In the genomic region with DNA sequence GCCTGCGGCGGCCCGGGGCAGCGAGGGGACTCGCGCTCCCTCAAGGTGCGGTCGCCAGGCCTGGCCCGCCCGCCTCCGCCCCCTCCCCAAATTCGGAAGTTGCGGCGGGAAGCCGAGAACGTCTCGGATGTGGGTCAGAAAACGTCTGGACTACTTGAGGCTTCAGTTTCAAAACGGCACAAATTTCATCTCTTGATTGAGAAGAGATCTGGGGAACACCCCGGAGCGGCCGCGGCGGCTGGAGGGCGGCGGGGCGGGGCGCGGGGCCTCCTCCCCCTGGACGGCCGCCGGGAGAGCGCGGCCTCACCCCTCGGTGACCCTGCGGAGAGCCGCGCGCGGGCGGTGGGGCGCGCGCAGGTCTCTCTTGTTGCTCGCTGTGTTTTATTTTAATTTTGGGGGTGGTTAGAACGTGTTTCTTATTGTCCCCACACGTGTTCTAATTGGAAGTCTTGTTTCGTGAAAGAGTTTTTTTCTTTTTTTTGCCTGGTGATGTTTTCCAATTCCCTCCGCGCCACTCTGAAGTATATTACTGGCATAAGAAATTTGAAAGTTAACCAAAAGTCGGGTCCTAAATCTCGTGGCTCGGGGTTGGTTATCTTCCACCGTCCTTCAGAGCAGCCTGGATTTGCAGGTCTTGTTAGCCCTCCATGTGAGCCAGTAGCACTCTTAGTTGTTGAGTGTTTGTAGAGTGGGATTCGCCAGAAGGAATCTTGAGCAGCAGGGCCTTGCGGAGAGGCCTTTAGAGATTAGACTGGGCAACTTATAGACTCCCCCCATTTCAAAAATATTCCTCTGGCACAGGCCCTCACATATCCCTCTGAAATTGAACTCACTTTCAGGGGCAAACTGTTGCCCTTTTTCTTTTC, we compare ENCODE assay signal across 8 cellular contexts. TPM values are rescaled to one million over a fixed set of nuclear protein-coding genes. Genes with fewer than 3 reads are reported as not detected.
DNase-seq lines count a peak whose midpoint lies in the region; ATAC-seq and TF ChIP-seq lines count a peak whose summit lies in the region.

No MANE protein-coding gene starts in this region.

- peaks cover 7% of the 10 kb centered on the region for H3K23me2 ChIP-seq in H9 (ENCODE audit: insufficient read length, low read depth, low read length, poor library complexity, severe bottlenecking)

- no peak overlapping the region for H3K4ac ChIP-seq in H9 (ENCODE audit: low read depth, low read length)

- H3K79me2 ChIP-seq in H9 (ENCODE audit: insufficient read depth, low read length): no peaks in the 10 kb centered on the region

- H3T11ph ChIP-seq in H9 (ENCODE audit: low read length): no peak overlapping the region

- H2BK15ac ChIP-seq in H9 (ENCODE audit: low read depth, low read length): no peak overlapping the region

- CTCF ChIA-PET in activated CD8-positive, alpha-beta T cell treated with anti-CD3 and anti-CD28 coated beads for 36 hours (lab: Charles Lee): interaction anchor here (1.6 kb wide), 1 partner anchor 174 kb away, joined by 4 read pairs; no protein-coding TSS in a partner anchor

- H3K14ac ChIP-seq in H9 (ENCODE audit: insufficient read depth, low read length): no peak overlapping the region

- H3K18ac ChIP-seq in H9 (ENCODE audit: insufficient read length, low read depth, low read length): no peak overlapping the region

- H3K4me1 Mint-ChIP-seq in H9: peaks cover 17 to 20% of the 10 kb centered on the region in 2 experiments
- peaks cover 31% of the 10 kb centered on the region for H3K4me1 Mint-ChIP-seq in activated CD8-positive, alpha-beta T cell treated with anti-CD3 and anti-CD28 coated beads for 36 hours (ENCODE audit: low read depth)

- no peaks in the 10 kb centered on the region for H3K27me3 ChIP-seq in BLaER1
- peaks cover 5% of the 10 kb centered on the region; the same call in 1 of the 2 replicates for H3K27me3 ChIP-seq in H9 (ENCODE audit: insufficient read depth, low read length)
- peaks cover 34% of the 10 kb centered on the region for H3K27me3 ChIP-seq in iPS-18a (ENCODE audit: control insufficient read depth, insufficient read depth, low read length)
- no peaks in the 10 kb centered on the region for H3K27me3 ChIP-seq in thymus (ENCODE audit: control insufficient read depth, insufficient read depth)

- H3K27ac Mint-ChIP-seq in H9: no peak overlapping the region
- peak overlapping the region; percentile 34 for H3K27ac Mint-ChIP-seq in activated CD8-positive, alpha-beta T cell treated with anti-CD3 and anti-CD28 coated beads for 36 hours

- H3K9ac ChIP-seq in BLaER1 (peak overlapping the region; percentile 85), H9 (ENCODE audit: extremely low read depth, insufficient read length, low read length) (no peak overlapping the region), iPS-18a (ENCODE audit: low read length) (no peak overlapping the region)

- no peak overlapping the region for H2BK20ac ChIP-seq in H9 (ENCODE audit: low read depth, low read length, poor library complexity, severe bottlenecking)

- no peak overlapping the region for H2AFZ ChIP-seq in H9 (ENCODE audit: low read length)

- intact Hi-C loops in activated CD8-positive, alpha-beta T cell treated with anti-CD3 and anti-CD28 coated beads for 36 hours (cut with micrococcal nuclease): no loop called here

- H3K9me3 Mint-ChIP-seq in H9: peaks cover 4 to 7% of the 10 kb centered on the region in 2 experiments; a peak in 4 of 5 replicates
- no peaks in the 10 kb centered on the region for H3K9me3 Mint-ChIP-seq in activated CD8-positive, alpha-beta T cell treated with anti-CD3 and anti-CD28 coated beads for 36 hours

- H3K36me3 Mint-ChIP-seq in H9 (ENCODE audit: insufficient read depth in 1 of 3, low read depth in 3 of 3): peaks cover 3 to 6% (median 3%) of the 10 kb centered on the region in 3 experiments; a peak in 5 of 7 replicates
- no peaks in the 10 kb centered on the region for H3K36me3 Mint-ChIP-seq in activated CD8-positive, alpha-beta T cell treated with anti-CD3 and anti-CD28 coated beads for 36 hours (ENCODE audit: low read depth)

- no peak overlapping the region for H3K56ac ChIP-seq in H9 (ENCODE audit: insufficient read length, low read depth, low read length)

- H2AK5ac ChIP-seq in H9 (ENCODE audit: insufficient read length, low read length): no peak overlapping the region

- peaks cover 22% of the 10 kb centered on the region for H3K27me3 Mint-ChIP-seq in H9 (ENCODE audit: low read depth)
- H3K27me3 Mint-ChIP-seq in activated CD8-positive, alpha-beta T cell treated with anti-CD3 and anti-CD28 coated beads for 36 hours: peaks cover 16% of the 10 kb centered on the region

- peaks cover 49% of the 10 kb centered on the region for H3K4me1 ChIP-seq in BLaER1
- no peaks in the 10 kb centered on the region for H3K4me1 ChIP-seq in H9 (ENCODE audit: insufficient read depth, low read length)
- peaks cover 4% of the 10 kb centered on the region for H3K4me1 ChIP-seq in iPS-18a (ENCODE audit: control insufficient read depth, low read depth, low read length)
- peaks cover 37% of the 10 kb centered on the region for H3K4me1 ChIP-seq in thymus (ENCODE audit: control insufficient read depth, insufficient read depth, low read length)

- no peak for DNase-seq in H9
- DNase-seq in activated CD8-positive, alpha-beta T cell treated with anti-CD3 and anti-CD28 coated beads for 36 hours: peak; percentile 38
- no peak for DNase-seq in omental fat pad (ENCODE audit: low spot score)

- no peak overlapping the region for H3K23ac ChIP-seq in H9 (ENCODE audit: insufficient read length, low read depth, low read length)

- H3K4me3 ChIP-seq in BLaER1: peak overlapping the region; percentile 91
- peak overlapping the region; percentile 46 for H3K4me3 ChIP-seq in iPS-18a (ENCODE audit: low read length)
- H3K4me3 ChIP-seq in thymus (ENCODE audit: low read length): peak overlapping the region; percentile 81

- H3K27ac ChIP-seq in BLaER1: peak overlapping the region; percentile 89
- no peak overlapping the region for H3K27ac ChIP-seq in H9 (ENCODE audit: insufficient read length, low read depth, low read length)
- no peak overlapping the region for H3K27ac ChIP-seq in iPS-18a (ENCODE audit: low read length)
- H3K27ac ChIP-seq in thymus (ENCODE audit: low read depth): peak overlapping the region; percentile 58

- H3K36me3 ChIP-seq in BLaER1 (peaks cover 12% of the 10 kb centered on the region), iPS-18a (ENCODE audit: control insufficient read depth, low read depth, low read length) (no peaks in the 10 kb centered on the region), thymus (ENCODE audit: control insufficient read depth, insufficient read depth) (no peaks in the 10 kb centered on the region)

- TF ChIP-seq CTCF in H9 (conservative IDR thresholded peaks at IDR 0.05) (no peak), omental fat pad (IDR thresholded peaks at IDR 0.05) (no peak)
- TF ChIP-seq CTCF in activated CD8-positive, alpha-beta T cell treated with anti-CD3 and anti-CD28 coated beads for 36 hours (IDR thresholded peaks at IDR 0.05): no peak

- H3K4me2 ChIP-seq in BLaER1 (peak overlapping the region; percentile 95), H9 (ENCODE audit: insufficient read depth, insufficient read length, low read length) (peak overlapping the region; percentile 57)

- peak overlapping the region; percentile 75 to 85 for H3K4me3 Mint-ChIP-seq in H9
- peak overlapping the region; percentile 71 for H3K4me3 Mint-ChIP-seq in activated CD8-positive, alpha-beta T cell treated with anti-CD3 and anti-CD28 coated beads for 36 hours

- no peak overlapping the region for H2BK120ac ChIP-seq in H9 (ENCODE audit: low read depth, low read length, poor library complexity, severe bottlenecking)

- H4K8ac ChIP-seq in H9 (replicated peaks; ENCODE audit: insufficient read length, low read depth, low read length): no peak overlapping the region

- H4K20me1 ChIP-seq in BLaER1 (peaks cover 57% of the 10 kb centered on the region), H9 (ENCODE audit: control insufficient read depth, insufficient read depth, insufficient read length) (no peaks in the 10 kb centered on the region)

- no peak overlapping the region for H2BK5ac ChIP-seq in H9 (ENCODE audit: insufficient read length, low read length)

- no peaks in the 10 kb centered on the region for H3K79me1 ChIP-seq in H9 (ENCODE audit: insufficient read depth, low read depth, low read length, poor library complexity, severe bottlenecking)

- no CpG with 5 or more reads among the region's 56 CpGs for WGBS in H9 (ENCODE audit: extremely low coverage, insufficient read length, low lambda C conversion rate)
- 6% methylated on average over 56 of the region's 56 CpGs for WGBS in thymus

- H4K91ac ChIP-seq in H9 (ENCODE audit: insufficient read length, low read depth, low read length): no peak overlapping the region

- no peak for ATAC-seq in activated CD8-positive, alpha-beta T cell treated with anti-CD3 and anti-CD28 coated beads for 36 hours
- ATAC-seq in omental fat pad (ENCODE audit: low FRiP score) (no peak), HG02610 (IDR thresholded peaks at IDR 0.05; ENCODE audit: unreplicated experiment) (no peak), HG03159 (IDR thresholded peaks at IDR 0.05; ENCODE audit: unreplicated experiment) (no peak)

- POLR2A ChIA-PET in activated CD8-positive, alpha-beta T cell treated with anti-CD3 and anti-CD28 coated beads for 36 hours (lab: Charles Lee): no interaction called here

- H4K5ac ChIP-seq in H9 (ENCODE audit: insufficient read length, low read depth, low read length): no peak overlapping the region

- no peak overlapping the region for H2BK12ac ChIP-seq in H9 (ENCODE audit: insufficient read length, low read depth, low read length)

- H3K9me3 ChIP-seq in BLaER1: peaks cover 22% of the 10 kb centered on the region
- H3K9me3 ChIP-seq in H9 (ENCODE audit: control insufficient read depth, low read depth, low read length): no peaks in the 10 kb centered on the region
- H3K9me3 ChIP-seq in iPS-18a (ENCODE audit: control insufficient read depth, low read depth, low read length): no peaks in the 10 kb centered on the region
- peaks cover 2% of the 10 kb centered on the region for H3K9me3 ChIP-seq in thymus (ENCODE audit: control insufficient read depth)

RNA-seq across cellular contexts. Expression of gene PCBP3, which starts 0.7 kb away (rescaled TPM):
- total RNA-seq in H9 (2021) (10.8 and 10.9 TPM in 2 replicates), omental fat pad (10 to 100 TPM in 3 of 4 donors, 1 to 10 TPM in 1; 1.1 to 26.8 (median 14.8) TPM)
- 1 to 10 TPM; 1.9 to 2.2 TPM for total RNA-seq in activated CD8-positive, alpha-beta T cell treated with anti-CD3 and anti-CD28 coated beads for 36 hours
- 44.9 TPM for polyA plus RNA-seq in thymus

Comparison
In these comparisons a context has a peak if more than half of its experiments do, and no peak if none do; other contexts are left out.
1. H3K27ac ChIP-seq: peak in BLaER1 (single experiment) and thymus (single experiment); none in H9 (single experiment) and iPS-18a (single experiment).
2. Peak in every context shown above with its lines, with median percentiles within 50 percentile points of each other: H3K4me3 ChIP-seq.